ENCODE assay signal across 16 cellular contexts in the genomic region with DNA sequence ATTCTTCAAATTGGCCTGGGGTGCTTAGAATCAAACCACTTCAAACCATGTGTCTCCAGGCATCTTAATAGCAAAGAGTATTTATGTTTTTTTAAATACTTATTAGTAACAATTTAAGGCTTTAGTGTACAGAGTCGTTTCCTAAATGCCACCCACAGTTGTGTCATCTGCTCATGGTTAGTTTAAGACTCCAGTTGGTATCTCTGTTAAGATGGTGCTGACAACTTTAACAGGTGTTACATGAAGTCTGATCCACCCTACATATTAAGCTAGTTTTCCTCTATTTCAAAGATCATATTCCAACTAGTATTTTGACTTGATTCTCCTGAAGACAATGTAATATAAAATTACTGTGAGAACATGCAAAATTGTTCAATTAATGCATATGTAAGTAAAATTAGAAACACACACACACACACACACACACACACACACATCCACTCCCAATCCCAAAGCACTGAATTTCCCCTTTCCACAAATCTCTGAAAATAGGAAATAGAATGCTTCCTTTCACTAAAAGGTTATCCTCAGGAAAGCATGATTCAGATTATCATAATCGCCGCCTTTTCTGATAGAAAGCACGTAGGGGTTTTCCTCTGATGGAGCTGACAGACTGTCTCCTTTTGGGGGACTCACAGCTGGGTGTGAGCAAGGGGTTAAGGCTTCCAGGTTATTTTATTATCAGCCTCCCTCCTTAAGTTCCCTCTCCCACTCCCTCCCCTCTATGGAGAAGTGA. TPM values are rescaled to one million over a fixed set of nuclear protein-coding genes. Genes with fewer than 3 reads are reported as not detected.
DNase-seq lines count a peak whose midpoint lies in the region; ATAC-seq and TF ChIP-seq lines count a peak whose summit lies in the region.
"Had no signal": no experiment of that assay in that cellular context is flagged by ENCODE, and none has a peak within 500 bp of the region (broad histone marks: within the 10 kb centered on the region; RNA-seq: fewer than 3 reads in every experiment).

No MANE protein-coding gene starts in this region.

- H3K27ac ChIP-seq in angular gyrus (ENCODE audit: low read depth, low read length) (peak overlapping the region; percentile 96), temporal lobe (ENCODE audit: low read depth, low read length) (peak overlapping the region; percentile 90), lower lobe of right lung (no peak overlapping the region)
- H3K27ac ChIP-seq: BLaER1 treated with 17β-estradiol and CSF1 and Interleukin-3, amounts not matched to agents 10 nM and 100 nM had no signal

- H3K27me3 ChIP-seq in lower lobe of right lung (ENCODE audit: low read depth) = no peaks in the 10 kb centered on the region
- H3K27me3 ChIP-seq: BLaER1 treated with 17β-estradiol and CSF1 and Interleukin-3, amounts not matched to agents 10 nM and 100 nM had no signal

- H3K9me3 ChIP-seq in lower lobe of right lung = no peaks in the 10 kb centered on the region
- H3K9me3 ChIP-seq: BLaER1 treated with 17β-estradiol and CSF1 and Interleukin-3, amounts not matched to agents 10 nM and 100 nM had no signal

- no peak overlapping the region for H3K27ac Mint-ChIP-seq in activated CD4-positive, alpha-beta T cell treated with anti-CD3 and anti-CD28 coated beads, Interleukin-2, amount 10 ng/mL, durations not matched to agents 7 days and 5 days
- H3K27ac Mint-ChIP-seq: CD8-positive, alpha-beta T cell; HFFc6 had no signal

- H3K4me1 ChIP-seq in lower lobe of right lung = no peaks in the 10 kb centered on the region

- CTCF ChIA-PET in activated CD4-positive, alpha-beta T cell treated with anti-CD3 and anti-CD28 coated beads, Interleukin-2, amount 10 ng/mL, durations not matched to agents 7 days and 5 days (lab: Charles Lee) = interaction anchor here (0.7 kb wide), 1 partner anchor 15 kb away, joined by 3 read pairs; no protein-coding TSS in a partner anchor

- no peak overlapping the region for H3K4me3 ChIP-seq in lower lobe of right lung
- H3K4me3 ChIP-seq: BLaER1 treated with 17β-estradiol and CSF1 and Interleukin-3, amounts not matched to agents 10 nM and 100 nM; GM12878 had no signal

- TF ChIP-seq CTCF in lower lobe of right lung (IDR thresholded peaks at IDR 0.05) = no peak

- no peaks in the 10 kb centered on the region for H3K36me3 ChIP-seq in lower lobe of right lung

- POLR2A ChIA-PET in activated CD4-positive, alpha-beta T cell treated with anti-CD3 and anti-CD28 coated beads, Interleukin-2, amount 10 ng/mL, durations not matched to agents 7 days and 5 days (lab: Charles Lee) = no interaction called here

- peak; percentile 80 for DNase-seq in dermis blood vessel endothelial cell
- peak; percentile 84 to 90 for DNase-seq in lung microvascular endothelial cell (ENCODE audit: low read depth in 2 of 2)
- no peak for DNase-seq in activated CD4-positive, alpha-beta T cell treated with anti-CD3 and anti-CD28 coated beads, Interleukin-2, amount 10 ng/mL, durations not matched to agents 7 days and 5 days
- DNase-seq in occipital lobe (lab: John Stamatoyannopoulos, UW) = no peak
- no peak for DNase-seq in lower lobe of right lung
- DNase-seq: Calu3; CD8-positive, alpha-beta T cell; HFFc6; NCI-H1436; NCI-H2029 treated with DMSO at 0.1 percent for 48 hours; NCI-H2171 treated with DMSO at 0.1 percent for 48 hours; NCI-H446 treated with DMSO at 0.1 percent for 48 hours had no signal

- no peak for ATAC-seq in lower lobe of right lung
- ATAC-seq: CD8-positive, alpha-beta T cell; GM12878 had no signal

- H3K4me1 Mint-ChIP-seq in activated CD4-positive, alpha-beta T cell treated with anti-CD3 and anti-CD28 coated beads, Interleukin-2, amount 10 ng/mL, durations not matched to agents 7 days and 5 days = no peaks in the 10 kb centered on the region

- H3K9me3 Mint-ChIP-seq in activated CD4-positive, alpha-beta T cell treated with anti-CD3 and anti-CD28 coated beads, Interleukin-2, amount 10 ng/mL, durations not matched to agents 7 days and 5 days = no peaks in the 10 kb centered on the region
- H3K9me3 Mint-ChIP-seq: CD8-positive, alpha-beta T cell; HFFc6 had no signal

- H3K27me3 Mint-ChIP-seq in activated CD4-positive, alpha-beta T cell treated with anti-CD3 and anti-CD28 coated beads, Interleukin-2, amount 10 ng/mL, durations not matched to agents 7 days and 5 days = peaks cover 5% of the 10 kb centered on the region

- H3K36me3 Mint-ChIP-seq in activated CD4-positive, alpha-beta T cell treated with anti-CD3 and anti-CD28 coated beads, Interleukin-2, amount 10 ng/mL, durations not matched to agents 7 days and 5 days (ENCODE audit: low read depth) = no peaks in the 10 kb centered on the region
- H3K36me3 Mint-ChIP-seq: CD8-positive, alpha-beta T cell had no signal

- intact Hi-C loops in lower lobe of right lung (cut with DNase I) = no loop called here

- no peak overlapping the region for H3K4me3 Mint-ChIP-seq in activated CD4-positive, alpha-beta T cell treated with anti-CD3 and anti-CD28 coated beads, Interleukin-2, amount 10 ng/mL, durations not matched to agents 7 days and 5 days
- H3K4me3 Mint-ChIP-seq: CD8-positive, alpha-beta T cell; HFFc6 had no signal

RNA-seq across cellular contexts. Expression of gene CNKSR3, which starts 10.5 kb away (rescaled TPM):
- total RNA-seq in dermis blood vessel endothelial cell (12.1 and 15.5 TPM in 2 replicates), lung microvascular endothelial cell (3.5 and 8.1 TPM in 2 replicates), temporal lobe (2.2 TPM), occipital lobe (3.0 TPM), lower lobe of right lung (9.5 TPM)
- total RNA-seq in activated CD4-positive, alpha-beta T cell treated with anti-CD3 and anti-CD28 coated beads, Interleukin-2, amount 10 ng/mL, durations not matched to agents 7 days and 5 days = not detected
- total RNA-seq: CD8-positive, alpha-beta T cell had no signal

Comparison
In these comparisons a context has a peak if more than half of its experiments do, and no peak if none do; other contexts are left out.
1. DNase-seq: peak in dermis blood vessel endothelial cell (single experiment) and lung microvascular endothelial cell (2 of 2); none in activated CD4-positive, alpha-beta T cell treated with anti-CD3 and anti-CD28 coated beads, Interleukin-2, amount 10 ng/mL, durations not matched to agents 7 days and 5 days (single experiment), occipital lobe (single experiment) and lower lobe of right lung (single experiment).